1 cellular context compared by ENCODE assay signal in genomic region chr1:183471748-183472487, GRCh38.
A peak's percentile ranks its signal among the peaks of the same experiment; 100 is the strongest.
TF ChIP-seq lines count a peak whose summit lies in the region.

No MANE protein-coding gene starts in this region.

TF ChIP-seq in HEK293, 187 proteins besides CTCF, POLR2A, EP300 and RAD21 (continued from another document and continues in another):
- TF ChIP-seq ZFHX2 (tag by site-specific recombination; conservative IDR thresholded peaks at IDR 0.05) (peak; percentile 96), ZNF488 (tag by site-specific recombination; IDR thresholded peaks at IDR 0.05) (peak; percentile 83; the same call in 1 of the 2 replicates), ZNF169 (tag by site-specific recombination; IDR thresholded peaks at IDR 0.05) (peak; percentile 84; the same call in 1 of the 2 replicates), ZNF555 (tag by site-specific recombination; conservative IDR thresholded peaks at IDR 0.05) (no peak), ZNF274 (IDR thresholded peaks at IDR 0.05; ENCODE audit: low read length) (no peak), ZNF274 (tag by site-specific recombination; IDR thresholded peaks at IDR 0.05; ENCODE audit: borderline replicate concordance) (no peak), ZXDB (tag by site-specific recombination; IDR thresholded peaks at IDR 0.05) (peak; percentile 99), ZSCAN30 (tag by site-specific recombination; IDR thresholded peaks at IDR 0.05) (peak; percentile 97), SP7 (tag by site-specific recombination; IDR thresholded peaks at IDR 0.05) (peak; percentile 97), ZNF677 (tag by site-specific recombination; IDR thresholded peaks at IDR 0.05) (no peak), ZNF600 (tag by site-specific recombination; IDR thresholded peaks at IDR 0.05) (peak; percentile 78), ZNF394 (tag by site-specific recombination; IDR thresholded peaks at IDR 0.05; ENCODE audit: borderline replicate concordance) (peak; percentile 97), ZFP37 (tag by site-specific recombination; IDR thresholded peaks at IDR 0.05) (peak; percentile 98), PBX3 (CRISPR knock-in tag; IDR thresholded peaks at IDR 0.05) (no peak), ZNF701 (tag by site-specific recombination; IDR thresholded peaks at IDR 0.05) (peak; percentile 84), ZNF785 (tag by site-specific recombination; IDR thresholded peaks at IDR 0.05) (peak; percentile 99), ZNF530 (tag by site-specific recombination; IDR thresholded peaks at IDR 0.05; ENCODE audit: low read depth) (no peak), ZNF398 (tag by site-specific recombination; IDR thresholded peaks at IDR 0.05) (peak; percentile 93), ZNF426 (tag by site-specific recombination; IDR thresholded peaks at IDR 0.05) (no peak), ZNF211 (tag by site-specific recombination; IDR thresholded peaks at IDR 0.05; ENCODE audit: low read depth) (no peak), PRDM10 (tag by site-specific recombination; IDR thresholded peaks at IDR 0.05) (peak; percentile 57), ZNF596 (tag by site-specific recombination; IDR thresholded peaks at IDR 0.05) (no peak), YY2 (tag by site-specific recombination; IDR thresholded peaks at IDR 0.05) (peak; percentile 97), ZBTB10 (tag by site-specific recombination; IDR thresholded peaks at IDR 0.05) (peak; percentile 95), HOXD13 (CRISPR knock-in tag; IDR thresholded peaks at IDR 0.05; ENCODE audit: borderline replicate concordance) (peak; percentile 41; the same call in 1 of the 2 replicates), ZFP69B (tag by site-specific recombination; IDR thresholded peaks at IDR 0.05) (peak; percentile 98), ZBTB48 (tag by site-specific recombination; IDR thresholded peaks at IDR 0.05) (peak; percentile 97), ZNF830 (tag by site-specific recombination; IDR thresholded peaks at IDR 0.05; ENCODE audit: low read depth) (no peak), ZNF791 (tag by site-specific recombination; IDR thresholded peaks at IDR 0.05) (no peak), ZNF2 (tag by site-specific recombination; IDR thresholded peaks at IDR 0.05) (peak; percentile 97), ZNF335 (tag by site-specific recombination; conservative IDR thresholded peaks at IDR 0.05) (peak; percentile 83), ZNF623 (tag by site-specific recombination; IDR thresholded peaks at IDR 0.05) (peak; percentile 76), RBAK (tag by site-specific recombination; IDR thresholded peaks at IDR 0.05) (0 out of 2 replicates have a peak, but pooled peaks have one; percentile 65), ZNF704 (tag by site-specific recombination; IDR thresholded peaks at IDR 0.05) (peak; percentile 52; the same call in 1 of the 2 replicates), ZNF521 (tag by site-specific recombination; IDR thresholded peaks at IDR 0.05) (no peak), ZNF548 (tag by site-specific recombination; IDR thresholded peaks at IDR 0.05) (no peak; the same call in 1 of the 2 replicates), GLI2 (tag by site-specific recombination; IDR thresholded peaks at IDR 0.05; ENCODE audit: borderline replicate concordance, low read depth) (no peak; the same call in 1 of the 2 replicates), ZNF155 (tag by site-specific recombination; IDR thresholded peaks at IDR 0.05) (no peak), ZNF654 (tag by site-specific recombination; IDR thresholded peaks at IDR 0.05; ENCODE audit: low read depth) (peak; percentile 37), PRDM1 (tag by site-specific recombination; IDR thresholded peaks at IDR 0.05) (peak; percentile 94), ZNF157 (tag by site-specific recombination; IDR thresholded peaks at IDR 0.05) (no peak), ZNF580 (tag by site-specific recombination; IDR thresholded peaks at IDR 0.05) (peak; percentile 98), ZNF174 (tag by site-specific recombination; IDR thresholded peaks at IDR 0.05) (no peak)
- TF ChIP-seq, protein P1, sequence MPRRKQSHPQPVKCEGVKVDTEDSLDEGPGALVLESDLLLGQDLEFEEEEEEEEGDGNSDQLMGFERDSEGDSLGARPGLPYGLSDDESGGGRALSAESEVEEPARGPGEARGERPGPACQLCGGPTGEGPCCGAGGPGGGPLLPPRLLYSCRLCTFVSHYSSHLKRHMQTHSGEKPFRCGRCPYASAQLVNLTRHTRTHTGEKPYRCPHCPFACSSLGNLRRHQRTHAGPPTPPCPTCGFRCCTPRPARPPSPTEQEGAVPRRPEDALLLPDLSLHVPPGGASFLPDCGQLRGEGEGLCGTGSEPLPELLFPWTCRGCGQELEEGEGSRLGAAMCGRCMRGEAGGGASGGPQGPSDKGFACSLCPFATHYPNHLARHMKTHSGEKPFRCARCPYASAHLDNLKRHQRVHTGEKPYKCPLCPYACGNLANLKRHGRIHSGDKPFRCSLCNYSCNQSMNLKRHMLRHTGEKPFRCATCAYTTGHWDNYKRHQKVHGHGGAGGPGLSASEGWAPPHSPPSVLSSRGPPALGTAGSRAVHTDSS (tag by site-specific recombination; IDR thresholded peaks at IDR 0.05), result peak; percentile 61; the same call in 1 of the 2 replicates
- TF ChIP-seq, protein P2, sequence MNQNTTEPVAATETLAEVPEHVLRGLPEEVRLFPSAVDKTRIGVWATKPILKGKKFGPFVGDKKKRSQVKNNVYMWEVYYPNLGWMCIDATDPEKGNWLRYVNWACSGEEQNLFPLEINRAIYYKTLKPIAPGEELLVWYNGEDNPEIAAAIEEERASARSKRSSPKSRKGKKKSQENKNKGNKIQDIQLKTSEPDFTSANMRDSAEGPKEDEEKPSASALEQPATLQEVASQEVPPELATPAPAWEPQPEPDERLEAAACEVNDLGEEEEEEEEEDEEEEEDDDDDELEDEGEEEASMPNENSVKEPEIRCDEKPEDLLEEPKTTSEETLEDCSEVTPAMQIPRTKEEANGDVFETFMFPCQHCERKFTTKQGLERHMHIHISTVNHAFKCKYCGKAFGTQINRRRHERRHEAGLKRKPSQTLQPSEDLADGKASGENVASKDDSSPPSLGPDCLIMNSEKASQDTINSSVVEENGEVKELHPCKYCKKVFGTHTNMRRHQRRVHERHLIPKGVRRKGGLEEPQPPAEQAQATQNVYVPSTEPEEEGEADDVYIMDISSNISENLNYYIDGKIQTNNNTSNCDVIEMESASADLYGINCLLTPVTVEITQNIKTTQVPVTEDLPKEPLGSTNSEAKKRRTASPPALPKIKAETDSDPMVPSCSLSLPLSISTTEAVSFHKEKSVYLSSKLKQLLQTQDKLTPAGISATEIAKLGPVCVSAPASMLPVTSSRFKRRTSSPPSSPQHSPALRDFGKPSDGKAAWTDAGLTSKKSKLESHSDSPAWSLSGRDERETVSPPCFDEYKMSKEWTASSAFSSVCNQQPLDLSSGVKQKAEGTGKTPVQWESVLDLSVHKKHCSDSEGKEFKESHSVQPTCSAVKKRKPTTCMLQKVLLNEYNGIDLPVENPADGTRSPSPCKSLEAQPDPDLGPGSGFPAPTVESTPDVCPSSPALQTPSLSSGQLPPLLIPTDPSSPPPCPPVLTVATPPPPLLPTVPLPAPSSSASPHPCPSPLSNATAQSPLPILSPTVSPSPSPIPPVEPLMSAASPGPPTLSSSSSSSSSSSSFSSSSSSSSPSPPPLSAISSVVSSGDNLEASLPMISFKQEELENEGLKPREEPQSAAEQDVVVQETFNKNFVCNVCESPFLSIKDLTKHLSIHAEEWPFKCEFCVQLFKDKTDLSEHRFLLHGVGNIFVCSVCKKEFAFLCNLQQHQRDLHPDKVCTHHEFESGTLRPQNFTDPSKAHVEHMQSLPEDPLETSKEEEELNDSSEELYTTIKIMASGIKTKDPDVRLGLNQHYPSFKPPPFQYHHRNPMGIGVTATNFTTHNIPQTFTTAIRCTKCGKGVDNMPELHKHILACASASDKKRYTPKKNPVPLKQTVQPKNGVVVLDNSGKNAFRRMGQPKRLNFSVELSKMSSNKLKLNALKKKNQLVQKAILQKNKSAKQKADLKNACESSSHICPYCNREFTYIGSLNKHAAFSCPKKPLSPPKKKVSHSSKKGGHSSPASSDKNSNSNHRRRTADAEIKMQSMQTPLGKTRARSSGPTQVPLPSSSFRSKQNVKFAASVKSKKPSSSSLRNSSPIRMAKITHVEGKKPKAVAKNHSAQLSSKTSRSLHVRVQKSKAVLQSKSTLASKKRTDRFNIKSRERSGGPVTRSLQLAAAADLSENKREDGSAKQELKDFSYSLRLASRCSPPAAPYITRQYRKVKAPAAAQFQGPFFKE (tag by site-specific recombination; IDR thresholded peaks at IDR 0.05; ENCODE audit: borderline replicate concordance), result no peak
